1 cellular context compared by ENCODE assay signal in the genomic region with DNA sequence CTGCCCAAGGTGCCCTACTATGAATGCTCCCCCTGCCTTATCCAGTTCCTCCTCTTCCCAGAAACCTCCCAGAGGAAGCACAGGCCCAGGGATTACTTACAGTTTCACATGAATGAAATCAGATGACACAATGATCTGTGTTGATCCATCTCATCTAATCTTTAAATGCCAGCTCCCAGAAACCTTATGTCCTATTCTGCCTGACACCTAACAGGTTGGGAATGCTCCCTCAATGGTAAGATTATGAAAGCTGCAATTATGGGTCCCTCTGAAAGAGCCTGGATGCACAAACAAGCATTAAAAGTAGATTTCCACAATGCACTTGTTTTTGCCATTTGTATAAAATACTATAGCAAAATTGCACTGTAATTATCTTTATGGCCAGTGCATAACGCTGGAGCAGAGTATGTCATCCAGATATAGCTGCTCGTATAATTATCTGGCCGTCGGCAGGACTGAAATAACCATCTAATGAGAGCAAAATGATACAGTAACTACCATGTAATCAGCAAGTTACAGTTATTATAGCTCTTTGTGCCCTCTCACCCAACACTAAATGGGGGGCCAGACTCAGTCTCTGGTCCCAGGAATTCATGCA.
TF ChIP-seq lines count a peak whose summit lies in the region.

No MANE protein-coding gene starts in this region.

TF ChIP-seq in H1, 55 proteins besides CTCF, POLR2A, EP300 and RAD21:
- TF ChIP-seq CEBPB (IDR thresholded peaks at IDR 0.05; ENCODE audit: low read depth, low read length) = no peak
- no peak for TF ChIP-seq KDM5A (IDR thresholded peaks at IDR 0.05; ENCODE audit: low read length)
- TF ChIP-seq SP1 (IDR thresholded peaks at IDR 0.05; ENCODE audit: low read depth, low read length) = 0 out of 2 replicates have a peak, but pooled peaks have one; percentile 33
- TF ChIP-seq MAFK (IDR thresholded peaks at IDR 0.05; ENCODE audit: low read depth, low read length) = no peak
